ENCODE assay signal across 20 cellular contexts in genomic region chr2:61287254-61287653, GRCh38.
A peak's percentile ranks its signal among the peaks of the same experiment; 100 is the strongest.
DNase-seq lines count a peak whose midpoint lies in the region; ATAC-seq and TF ChIP-seq lines count a peak whose summit lies in the region.
"Had no signal": no experiment of that assay in that cellular context is flagged by ENCODE, and none has a peak within 500 bp of the region (broad histone marks: within the 10 kb centered on the region; RNA-seq: fewer than 3 reads in every experiment).

No MANE protein-coding gene starts in this region.

- peak overlapping the region; percentile 24 to 63 for H3K27ac Mint-ChIP-seq in natural killer cell
- H3K27ac Mint-ChIP-seq in natural killer cell treated with Interleukin-12 subunit alpha and Interleukin-12 subunit beta and Interleukin-15 and Interleukin-18, amount 100 ng/mL, for 72 hours, result no peak overlapping the region
- H3K27ac Mint-ChIP-seq in activated naive CD8-positive, alpha-beta T cell treated with anti-CD3 and anti-CD28 coated beads for 36 hours, result peak overlapping the region; percentile 26

- peaks cover 0 to 32% (median 0%) of the 10 kb centered on the region in 4 donors for H3K36me3 ChIP-seq in transverse colon

- 63 to 72% methylated on average over 4 of the region's 4 CpGs for WGBS in transverse colon (ENCODE audit: low coverage in 1 of 2), 2 donors

- H3K27me3 ChIP-seq in transverse colon, result no peaks in the 10 kb centered on the region

- no peaks in the 10 kb centered on the region for H3K9me3 ChIP-seq in transverse colon

- intact Hi-C loops in natural killer cell (cut with micrococcal nuclease) (no loop called here), transverse colon (cut with DNase I; ENCODE audit: low total_unique reads) (no loop called here)

- H3K36me3 Mint-ChIP-seq in natural killer cell, result no peaks in the 10 kb centered on the region
- no peaks in the 10 kb centered on the region for H3K36me3 Mint-ChIP-seq in natural killer cell treated with Interleukin-12 subunit alpha and Interleukin-12 subunit beta and Interleukin-15 and Interleukin-18, amount 100 ng/mL, for 72 hours
- H3K36me3 Mint-ChIP-seq in activated naive CD8-positive, alpha-beta T cell treated with anti-CD3 and anti-CD28 coated beads for 36 hours, result peaks cover 18% of the 10 kb centered on the region

- H3K9me3 Mint-ChIP-seq in natural killer cell, result no peaks in the 10 kb centered on the region
- no peaks in the 10 kb centered on the region for H3K9me3 Mint-ChIP-seq in natural killer cell treated with Interleukin-12 subunit alpha and Interleukin-12 subunit beta and Interleukin-15 and Interleukin-18, amount 100 ng/mL, for 72 hours
- H3K9me3 Mint-ChIP-seq in activated naive CD8-positive, alpha-beta T cell treated with anti-CD3 and anti-CD28 coated beads for 36 hours, result no peaks in the 10 kb centered on the region
- H3K9me3 Mint-ChIP-seq: CD8-positive, alpha-beta memory T cell had no signal

- no peak for TF ChIP-seq EP300 in transverse colon (IDR thresholded peaks at IDR 0.05; ENCODE audit: low read depth)

- ATAC-seq in natural killer cell, result no peak
- ATAC-seq in natural killer cell treated with Interleukin-12 subunit alpha and Interleukin-12 subunit beta and Interleukin-15 and Interleukin-18, amount 100 ng/mL, for 72 hours, result no peak
- peak; percentile 91 for ATAC-seq in left lobe of liver
- no peak for ATAC-seq in GM19328 (IDR thresholded peaks at IDR 0.05; ENCODE audit: unreplicated experiment)
- ATAC-seq in omental fat pad (ENCODE audit: low FRiP score), result no peak
- ATAC-seq: HCT116 had no signal

- no peaks in the 10 kb centered on the region for H3K27me3 Mint-ChIP-seq in natural killer cell (ENCODE audit: low read depth in 2 of 2)
- no peaks in the 10 kb centered on the region for H3K27me3 Mint-ChIP-seq in natural killer cell treated with Interleukin-12 subunit alpha and Interleukin-12 subunit beta and Interleukin-15 and Interleukin-18, amount 100 ng/mL, for 72 hours
- H3K27me3 Mint-ChIP-seq in activated naive CD8-positive, alpha-beta T cell treated with anti-CD3 and anti-CD28 coated beads for 36 hours, result no peaks in the 10 kb centered on the region
- H3K27me3 Mint-ChIP-seq: CD8-positive, alpha-beta memory T cell had no signal

- no peak overlapping the region for H3K4me3 Mint-ChIP-seq in natural killer cell
- no peak overlapping the region for H3K4me3 Mint-ChIP-seq in natural killer cell treated with Interleukin-12 subunit alpha and Interleukin-12 subunit beta and Interleukin-15 and Interleukin-18, amount 100 ng/mL, for 72 hours
- no peak overlapping the region for H3K4me3 Mint-ChIP-seq in activated naive CD8-positive, alpha-beta T cell treated with anti-CD3 and anti-CD28 coated beads for 36 hours
- H3K4me3 Mint-ChIP-seq: CD8-positive, alpha-beta memory T cell had no signal

- peaks cover 0 to 25% (median 10%) of the 10 kb centered on the region in 4 donors for H3K4me1 ChIP-seq in transverse colon

- TF ChIP-seq CTCF in natural killer cell (IDR thresholded peaks at IDR 0.05) (no peak), transverse colon (IDR thresholded peaks at IDR 0.05) (no peak), omental fat pad (IDR thresholded peaks at IDR 0.05) (no peak)

- H3K4me3 ChIP-seq in transverse colon, result no peak overlapping the region

- no peak for TF ChIP-seq POLR2A in transverse colon (IDR thresholded peaks at IDR 0.05)

- in situ Hi-C loops in transverse colon (cut with MboI; ENCODE audit: low pct_ligation_motif_present in 1 of 4, low pct_unique_long_range_greater_than_20kb in 1 of 4, low sequenced_read_pairs in 3 of 4), result no loop called here

- H3K4me1 Mint-ChIP-seq in natural killer cell, result peaks cover 11 to 15% of the 10 kb centered on the region in 2 donors
- H3K4me1 Mint-ChIP-seq in natural killer cell treated with Interleukin-12 subunit alpha and Interleukin-12 subunit beta and Interleukin-15 and Interleukin-18, amount 100 ng/mL, for 72 hours (ENCODE audit: low read depth in 2 of 2), result peaks cover 14% of the 10 kb centered on the region in 2 donors
- peaks cover 11% of the 10 kb centered on the region for H3K4me1 Mint-ChIP-seq in activated naive CD8-positive, alpha-beta T cell treated with anti-CD3 and anti-CD28 coated beads for 36 hours

- no peak for DNase-seq in natural killer cell
- no peak for DNase-seq in natural killer cell treated with Interleukin-12 subunit alpha and Interleukin-12 subunit beta and Interleukin-15 and Interleukin-18, amount 100 ng/mL, for 72 hours (ENCODE audit: low spot score)
- no peak for DNase-seq in activated naive CD8-positive, alpha-beta T cell treated with anti-CD3 and anti-CD28 coated beads for 36 hours
- no peak for DNase-seq in left lobe of liver (ENCODE audit: low spot score)
- DNase-seq in transverse colon, result no peak
- no peak for DNase-seq in omental fat pad (ENCODE audit: low spot score)
- DNase-seq in NCI-H748 (lab: John Stamatoyannopoulos, UW; ENCODE audit: unreplicated experiment), result no peak
- DNase-seq: C1 segment of cervical spinal cord; CD8-positive, alpha-beta memory T cell; DMS79 treated with DMSO at 0.1 percent for 48 hours; GOT3; NCI-H1105; NCI-H1694; NCI-H2081 treated with DMSO at 0.1 percent for 48 hours; NCI-H446 treated with DMSO at 0.1 percent for 48 hours; NCI-H69; NK-92 treated with Interleukin-12 subunit alpha and Interleukin-12 subunit beta, amount 100 ng/mL, for 24 hours; Right ventricle myocardium superior had no signal

- peak overlapping the region; percentile 23 to 61 (median 47) for H3K27ac ChIP-seq in transverse colon

Comparison
In these comparisons a context has a peak if more than half of its experiments do, and no peak if none do; other contexts are left out.
1. H3K27ac Mint-ChIP-seq: peak in natural killer cell (2 of 2) and activated naive CD8-positive, alpha-beta T cell treated with anti-CD3 and anti-CD28 coated beads for 36 hours (single experiment); none in natural killer cell treated with Interleukin-12 subunit alpha and Interleukin-12 subunit beta and Interleukin-15 and Interleukin-18, amount 100 ng/mL, for 72 hours (0 of 2).